Comparison of ENCODE assay signal across 19 cellular contexts in genomic region chr1:160798439-160798838, GRCh38. TPM values are rescaled to one million over a fixed set of nuclear protein-coding genes. Genes with fewer than 3 reads are reported as not detected.
DNase-seq lines count a peak whose midpoint lies in the region; ATAC-seq and TF ChIP-seq lines count a peak whose summit lies in the region.
"Had no signal": no experiment of that assay in that cellular context is flagged by ENCODE, and none has a peak within 500 bp of the region (broad histone marks: within the 10 kb centered on the region; RNA-seq: fewer than 3 reads in every experiment).

No MANE protein-coding gene starts in this region.

- peaks cover 17% of the 10 kb centered on the region for H3K27me3 Mint-ChIP-seq in T-helper 1 cell treated with Interleukin-12 subunit alpha and Interleukin-12 subunit beta and Interleukin-4 antibody, amounts not matched to agents 30 μg/mL and 1 μg/mL, for 36 hours (ENCODE audit: low read depth)
- peaks cover 0 to 22% (median 0%) of the 10 kb centered on the region in 5 donors for H3K27me3 Mint-ChIP-seq in naive thymus-derived CD4-positive, alpha-beta T cell

- CTCF ChIA-PET in naive thymus-derived CD4-positive, alpha-beta T cell (lab: Charles Lee) = interaction anchor here (0.8 to 5.7 kb wide), 10 partner anchors 8 to 72 kb away, joined by 3 to 43 read pairs (median 12); no protein-coding TSS in a partner anchor

- H3K36me3 ChIP-seq in KMS-11 (ENCODE audit: insufficient read depth) (no peaks in the 10 kb centered on the region), esophagus squamous epithelium (no peaks in the 10 kb centered on the region)
- H3K36me3 ChIP-seq in naive thymus-derived CD4-positive, alpha-beta T cell (ENCODE audit: control insufficient read depth in 2 of 3, insufficient read depth in 3 of 3, low read length in 3 of 3) = peaks cover 0 to 16% (median 4%) of the 10 kb centered on the region in 3 experiments

- H3K9me3 ChIP-seq in naive thymus-derived CD4-positive, alpha-beta T cell (ENCODE audit: control insufficient read depth in 2 of 3, low read length in 3 of 3) = no peaks in the 10 kb centered on the region
- H3K9me3 ChIP-seq in esophagus squamous epithelium = no peaks in the 10 kb centered on the region

- ATAC-seq in activated naive CD4-positive, alpha-beta T cell treated with anti-CD3 and anti-CD28 coated beads, Interleukin-2, amount 50 U/mL, for 72 hours = no peak
- ATAC-seq in naive thymus-derived CD4-positive, alpha-beta T cell = no peak
- ATAC-seq in GM21825 (IDR thresholded peaks at IDR 0.05; ENCODE audit: unreplicated experiment) = no peak

- no peaks in the 10 kb centered on the region; the same call in 1 of the 2 replicates for H3K79me2 ChIP-seq in KMS-11 (ENCODE audit: insufficient read depth, low read depth)

- peak overlapping the region; percentile 69 for H3K4me3 Mint-ChIP-seq in T-helper 1 cell treated with Interleukin-12 subunit alpha and Interleukin-12 subunit beta and Interleukin-4 antibody, amounts not matched to agents 30 μg/mL and 1 μg/mL, for 36 hours
- H3K4me3 Mint-ChIP-seq in naive thymus-derived CD4-positive, alpha-beta T cell = peak overlapping the region; percentile 75 to 99 (median 98)

- no peak overlapping the region; the same call in 1 of the 2 replicates for H3K9ac ChIP-seq in KMS-11

- WGBS in esophagus squamous epithelium, 2 donors = 81 to 89% methylated on average over 2 of the region's 2 CpGs

- TF ChIP-seq CTCF in KMS-11 (conservative IDR thresholded peaks at IDR 0.05; ENCODE audit: low read depth, low read length) (no peak), esophagus squamous epithelium (IDR thresholded peaks at IDR 0.05) (no peak)

- H3K4me2 ChIP-seq in KMS-11 = peak overlapping the region; percentile 37

- H3K36me3 Mint-ChIP-seq in T-helper 1 cell treated with Interleukin-12 subunit alpha and Interleukin-12 subunit beta and Interleukin-4 antibody, amounts not matched to agents 30 μg/mL and 1 μg/mL, for 36 hours (ENCODE audit: low read depth) = peaks cover 3% of the 10 kb centered on the region
- peaks cover 0 to 14% of the 10 kb centered on the region in 2 donors for H3K36me3 Mint-ChIP-seq in activated naive CD4-positive, alpha-beta T cell treated with anti-CD3 and anti-CD28 coated beads, Interleukin-2, amount 50 U/mL, for 72 hours
- H3K36me3 Mint-ChIP-seq in naive thymus-derived CD4-positive, alpha-beta T cell = peaks cover 8 to 42% (median 36%) of the 10 kb centered on the region in 5 donors

- H3K9me3 Mint-ChIP-seq in T-helper 1 cell treated with Interleukin-12 subunit alpha and Interleukin-12 subunit beta and Interleukin-4 antibody, amounts not matched to agents 30 μg/mL and 1 μg/mL, for 36 hours = no peaks in the 10 kb centered on the region
- peaks cover 0 to 10% of the 10 kb centered on the region in 2 donors for H3K9me3 Mint-ChIP-seq in activated naive CD4-positive, alpha-beta T cell treated with anti-CD3 and anti-CD28 coated beads, Interleukin-2, amount 50 U/mL, for 72 hours
- peaks cover 0 to 2% (median 0%) of the 10 kb centered on the region in 11 donors for H3K9me3 Mint-ChIP-seq in naive thymus-derived CD4-positive, alpha-beta T cell

- peak overlapping the region; percentile 52 for H3K27ac Mint-ChIP-seq in T-helper 1 cell treated with Interleukin-12 subunit alpha and Interleukin-12 subunit beta and Interleukin-4 antibody, amounts not matched to agents 30 μg/mL and 1 μg/mL, for 36 hours
- H3K27ac Mint-ChIP-seq in activated naive CD4-positive, alpha-beta T cell treated with anti-CD3 and anti-CD28 coated beads, Interleukin-2, amount 50 U/mL, for 72 hours = peak overlapping the region; percentile 88 to 92
- H3K27ac Mint-ChIP-seq in naive thymus-derived CD4-positive, alpha-beta T cell = peak overlapping the region; percentile 75 to 99 (median 99)

- H3K27ac ChIP-seq in KMS-11 (no peak overlapping the region), esophagus squamous epithelium (peak overlapping the region in 2 of 4 donors; percentile 47 to 49)
- H3K27ac ChIP-seq in naive thymus-derived CD4-positive, alpha-beta T cell (ENCODE audit: low read depth, low read length) = peak overlapping the region; percentile 83
- H3K27ac ChIP-seq: 22Rv1 had no signal

- H3K4me1 ChIP-seq in KMS-11 (ENCODE audit: low read depth, poor library complexity, severe bottlenecking) (peaks cover 81% of the 10 kb centered on the region), esophagus squamous epithelium (no peaks in the 10 kb centered on the region)
- peaks cover 35 to 38% of the 10 kb centered on the region in 2 donors for H3K4me1 ChIP-seq in naive thymus-derived CD4-positive, alpha-beta T cell (ENCODE audit: control insufficient read depth in 2 of 2, insufficient read depth in 2 of 2, low read length in 2 of 2)

- H3K4me1 Mint-ChIP-seq in T-helper 1 cell treated with Interleukin-12 subunit alpha and Interleukin-12 subunit beta and Interleukin-4 antibody, amounts not matched to agents 30 μg/mL and 1 μg/mL, for 36 hours (ENCODE audit: low read depth) = peaks cover 68% of the 10 kb centered on the region
- H3K4me1 Mint-ChIP-seq in naive thymus-derived CD4-positive, alpha-beta T cell = peaks cover 46 to 84% (median 67%) of the 10 kb centered on the region in 7 donors

- intact Hi-C loops in naive thymus-derived CD4-positive, alpha-beta T cell (cut with micrococcal nuclease) = loop anchor here (1.0 to 5.0 kb wide), 5 partner anchors 9 to 319 kb away; partner anchors contain the start of genes NIT1 (in 1 of the 2) and PFDN2 (in 1 of the 2)
- intact Hi-C loops in esophagus squamous epithelium (cut with DNase I) = no loop called here

- no peak for TF ChIP-seq POLR2A in esophagus squamous epithelium (IDR thresholded peaks at IDR 0.05)

- no peaks in the 10 kb centered on the region for H4K20me1 ChIP-seq in KMS-11 (ENCODE audit: insufficient read depth)

- DNase-seq in T-helper 1 cell (no peak), esophagus squamous epithelium (lab: John Stamatoyannopoulos, UW) (no peak), NCI-H526 (lab: John Stamatoyannopoulos, UW) (no peak)
- no peak for DNase-seq in activated naive CD4-positive, alpha-beta T cell treated with anti-CD3 and anti-CD28 coated beads, Interleukin-2, amount 50 U/mL, for 72 hours (ENCODE audit: low spot score in 2 of 2)
- no peak for DNase-seq in naive thymus-derived CD4-positive, alpha-beta T cell
- DNase-seq: amygdala, C1 segment of cervical spinal cord, DMS79, HCEC 1CT, hippocampal formation, mesendoderm, NCI-H1436 had no signal

- POLR2A ChIA-PET in naive thymus-derived CD4-positive, alpha-beta T cell (lab: Charles Lee) = interaction anchor here (0.7 to 4.4 kb wide), 19 partner anchors 10 to 454 kb away, joined by 3 to 21 read pairs (median 6); partner anchors contain the start of gene USF1

- H3K27me3 ChIP-seq in KMS-11 (ENCODE audit: insufficient read depth, low read depth) = no peaks in the 10 kb centered on the region
- no peaks in the 10 kb centered on the region for H3K27me3 ChIP-seq in naive thymus-derived CD4-positive, alpha-beta T cell (ENCODE audit: control insufficient read depth in 2 of 2, insufficient read depth in 2 of 2, low read length in 2 of 2)
- no peaks in the 10 kb centered on the region for H3K27me3 ChIP-seq in esophagus squamous epithelium

- no peak overlapping the region for H2AFZ ChIP-seq in KMS-11 (ENCODE audit: low read depth)

- no peak overlapping the region for H3K4me3 ChIP-seq in KMS-11 (IDR thresholded peaks at IDR 0.05; ENCODE audit: insufficient read depth, low read depth, low read length)
- H3K4me3 ChIP-seq in naive thymus-derived CD4-positive, alpha-beta T cell (ENCODE audit: low read length) = peak overlapping the region; percentile 66
- peak overlapping the region in 1 of 4 donors; percentile 37 for H3K4me3 ChIP-seq in esophagus squamous epithelium

RNA-seq across cellular contexts. Expression of gene LY9, which starts 2.5 kb away (rescaled TPM):
- 1 to 10 TPM; 5.2 to 9.7 TPM for total RNA-seq in activated naive CD4-positive, alpha-beta T cell treated with anti-CD3 and anti-CD28 coated beads, Interleukin-2, amount 50 U/mL, for 72 hours
- total RNA-seq in naive thymus-derived CD4-positive, alpha-beta T cell = 100 to 1,000 TPM in 4 of 5 experiments, 1 to 10 TPM in 1; 5.6 to 141 (median 105) TPM
- 100 to 1,000 TPM; 182 to 225 TPM for polyA plus RNA-seq in naive thymus-derived CD4-positive, alpha-beta T cell
- 1 to 10 TPM in 1 of 4 donors, under 1 TPM in 3; 0.26 to 3.2 (median 0.60) TPM for total RNA-seq in esophagus squamous epithelium
- total RNA-seq: HT-29, kidney epithelial cell, renal cortical epithelial cell had no signal

RNA-seq across cellular contexts. Expression of gene SLAMF7, which starts 59.4 kb away (rescaled TPM):
- total RNA-seq in activated naive CD4-positive, alpha-beta T cell treated with anti-CD3 and anti-CD28 coated beads, Interleukin-2, amount 50 U/mL, for 72 hours = 100 to 1,000 TPM in 1 of 2 donors, 10 to 100 TPM in 1; 70.9 to 112 TPM
- 10 to 100 TPM in 2 of 5 experiments, 1 to 10 TPM in 3; 1.9 to 39.3 (median 7.7) TPM for total RNA-seq in naive thymus-derived CD4-positive, alpha-beta T cell
- under 1 TPM; 0.21 to 0.52 TPM for polyA plus RNA-seq in naive thymus-derived CD4-positive, alpha-beta T cell
- total RNA-seq in esophagus squamous epithelium = 1 to 10 TPM; 1.8 to 3.2 (median 2.3) TPM
- total RNA-seq: HT-29, renal cortical epithelial cell had no signal
